Comparison of ENCODE assay signal across 18 cellular contexts in the genomic region with DNA sequence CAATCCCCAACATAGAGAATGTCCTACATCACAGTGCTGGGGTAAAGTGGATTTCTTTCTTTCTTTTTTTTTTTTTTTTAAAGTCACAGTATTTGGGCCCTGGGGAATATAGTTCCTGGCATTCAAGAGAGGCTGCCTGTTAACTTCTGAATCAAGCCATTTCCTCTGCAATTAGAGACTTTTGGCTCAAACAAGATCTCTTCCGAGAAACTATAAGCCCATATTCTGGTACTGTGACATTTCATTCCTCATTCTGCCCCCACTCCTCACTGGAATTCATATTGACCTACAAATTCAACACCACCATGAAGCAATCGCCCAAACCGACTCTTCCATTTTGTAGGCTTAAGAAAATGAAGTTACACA.
DNase-seq lines count a peak whose midpoint lies in the region; ATAC-seq and TF ChIP-seq lines count a peak whose summit lies in the region.
"Had no signal": no experiment of that assay in that cellular context is flagged by ENCODE, and none has a peak within 500 bp of the region (broad histone marks: within the 10 kb centered on the region; RNA-seq: fewer than 3 reads in every experiment).

No MANE protein-coding gene starts in this region.

- no peaks in the 10 kb centered on the region for H3K36me3 Mint-ChIP-seq in WTC11

- H3K27me3 Mint-ChIP-seq in WTC11 (ENCODE audit: low read depth) = no peaks in the 10 kb centered on the region; the same call in 1 of the 2 replicates

- intact Hi-C loops in heart right ventricle (cut with DNase I) = no loop called here
- intact Hi-C loops in Right ventricle myocardium inferior (cut with DNase I) = no loop called here

- H3K4me3 Mint-ChIP-seq in WTC11 = no peak overlapping the region
- H3K4me3 Mint-ChIP-seq: H9 had no signal

- H3K27ac Mint-ChIP-seq in WTC11 = no peak overlapping the region
- H3K27ac Mint-ChIP-seq: H9 had no signal

- H3K9me3 Mint-ChIP-seq in WTC11 = 0 out of 2 replicates have a peak, but pooled peaks cover 5% of the 10 kb centered on the region
- H3K9me3 Mint-ChIP-seq: H9 had no signal

- H3K27me3 ChIP-seq in heart right ventricle (no peaks in the 10 kb centered on the region), osteoblast (ENCODE audit: insufficient read depth, low read length) (no peaks in the 10 kb centered on the region)

- no peak for TF ChIP-seq CTCF in heart right ventricle (IDR thresholded peaks at IDR 0.05)
- TF ChIP-seq CTCF in fibroblast of mammary gland (conservative IDR thresholded peaks at IDR 0.05; ENCODE audit: control insufficient read depth, insufficient read depth, low read depth, low read length) = no peak
- no peak for TF ChIP-seq CTCF in osteoblast (IDR thresholded peaks at IDR 0.05; ENCODE audit: extremely low read depth, low read depth, low read length)
- no peak for TF ChIP-seq CTCF in WTC11 (IDR thresholded peaks at IDR 0.05)

- H3K79me2 ChIP-seq in osteoblast (ENCODE audit: insufficient read depth, low read length) = no peaks in the 10 kb centered on the region

- ATAC-seq in heart right ventricle (peak in 7 of 8 donors; percentile 8 to 61 (median 53)), Right ventricle myocardium inferior (no peak), WTC11 (no peak)
- ATAC-seq: HepG2, Panc1 had no signal

- peak overlapping the region; percentile 59 for H3K4me2 ChIP-seq in osteoblast (ENCODE audit: insufficient read depth, low read length)

- no peaks in the 10 kb centered on the region for H3K36me3 ChIP-seq in heart right ventricle
- H3K36me3 ChIP-seq in osteoblast (ENCODE audit: insufficient read depth, low read length) = no peaks in the 10 kb centered on the region

- H3K9me3 ChIP-seq in heart right ventricle (peaks cover 0 to 6% (median 0%) of the 10 kb centered on the region in 11 donors), osteoblast (ENCODE audit: low read depth, low read length) (no peaks in the 10 kb centered on the region)

- peak overlapping the region; percentile 81 for H2AFZ ChIP-seq in osteoblast (ENCODE audit: low read length)

- H3K4me3 ChIP-seq in heart right ventricle = no peak overlapping the region
- no peak overlapping the region for H3K4me3 ChIP-seq in fibroblast of mammary gland (ENCODE audit: control insufficient read depth, low read depth, low read length)
- peak overlapping the region; percentile 19 for H3K4me3 ChIP-seq in osteoblast (ENCODE audit: insufficient read depth, low read length)

- POLR2A ChIA-PET in WTC11 (lab: Charles Lee) = interaction anchor here (0.5 to 0.7 kb wide), 2 partner anchors 58 to 219 kb away, joined by 4 to 5 read pairs; no protein-coding TSS in a partner anchor

- CTCF ChIA-PET in WTC11 (lab: Charles Lee) = interaction anchor here (1.8 kb wide), 1 partner anchor 35 kb away, joined by 5 read pairs; no protein-coding TSS in a partner anchor

- 44 to 67% methylated on average over 3 of the region's 3 CpGs for WGBS in heart right ventricle, 2 donors

- H3K4me1 Mint-ChIP-seq in WTC11 = peaks cover 17% of the 10 kb centered on the region

- DNase-seq in heart right ventricle = no peak
- DNase-seq in Right ventricle myocardium inferior (ENCODE audit: missing footprints) = no peak
- peak; percentile 2 for DNase-seq in fibroblast of mammary gland (ENCODE audit: low read depth)
- DNase-seq in osteoblast (ENCODE audit: insufficient read length, low spot score, missing footprints) = no peak
- DNase-seq in central memory CD4-positive, alpha-beta T cell = no peak
- no peak for DNase-seq in NCI-H1092 (lab: John Stamatoyannopoulos, UW)
- DNase-seq in AG20443 (ENCODE audit: low spot score) = no peak
- no peak for DNase-seq in WTC11 (ENCODE audit: low spot score)
- DNase-seq: DMS79, H9, NCI-H1417, NCI-H1930, NCI-H2171, NCI-H510A, NCI-H82, Right ventricle myocardium superior had no signal

- H3K27ac ChIP-seq in heart right ventricle = peak overlapping the region in 3 of 10 donors; percentile 28 to 58 (median 40)
- no peak overlapping the region for H3K27ac ChIP-seq in osteoblast (ENCODE audit: low read depth, low read length)

- no peaks in the 10 kb centered on the region for H4K20me1 ChIP-seq in osteoblast (ENCODE audit: insufficient read depth, low read length)

- H3K4me1 ChIP-seq in heart right ventricle (peaks cover 0 to 14% (median 0%) of the 10 kb centered on the region in 9 donors), osteoblast (ENCODE audit: insufficient read depth, low read length) (peaks cover 10% of the 10 kb centered on the region)

TF ChIP-seq in WTC11, 78 proteins besides CTCF, POLR2A, EP300 and RAD21:
- TF ChIP-seq TCF7 (CRISPR knock-in tag; IDR thresholded peaks at IDR 0.05; ENCODE audit: low read depth) (no peak), KAT7 (CRISPR knock-in tag; IDR thresholded peaks at IDR 0.05; ENCODE audit: borderline replicate concordance) (no peak), HMGXB4 (CRISPR knock-in tag; IDR thresholded peaks at IDR 0.05) (no peak), HMGA2 (CRISPR knock-in tag; IDR thresholded peaks at IDR 0.05) (no peak)

Comparison
In these comparisons a context has a peak if more than half of its experiments do, and no peak if none do; other contexts are left out.
1. ATAC-seq: peak in heart right ventricle (7 of 8); none in Right ventricle myocardium inferior (single experiment) and WTC11 (single experiment).